ENCODE assay signal across 1 cellular context in genomic region chr18:58316943-58317342, GRCh38.
TF ChIP-seq lines count a peak whose summit lies in the region.

No MANE protein-coding gene starts in this region.

TF ChIP-seq in H1, 55 proteins besides CTCF, POLR2A, EP300 and RAD21 (continued from another document):
- TF ChIP-seq CHD7 (IDR thresholded peaks at IDR 0.05; ENCODE audit: insufficient replicate concordance, low read length), result no peak
- no peak for TF ChIP-seq BACH1 (IDR thresholded peaks at IDR 0.05; ENCODE audit: low read length)
